In the genomic region with DNA sequence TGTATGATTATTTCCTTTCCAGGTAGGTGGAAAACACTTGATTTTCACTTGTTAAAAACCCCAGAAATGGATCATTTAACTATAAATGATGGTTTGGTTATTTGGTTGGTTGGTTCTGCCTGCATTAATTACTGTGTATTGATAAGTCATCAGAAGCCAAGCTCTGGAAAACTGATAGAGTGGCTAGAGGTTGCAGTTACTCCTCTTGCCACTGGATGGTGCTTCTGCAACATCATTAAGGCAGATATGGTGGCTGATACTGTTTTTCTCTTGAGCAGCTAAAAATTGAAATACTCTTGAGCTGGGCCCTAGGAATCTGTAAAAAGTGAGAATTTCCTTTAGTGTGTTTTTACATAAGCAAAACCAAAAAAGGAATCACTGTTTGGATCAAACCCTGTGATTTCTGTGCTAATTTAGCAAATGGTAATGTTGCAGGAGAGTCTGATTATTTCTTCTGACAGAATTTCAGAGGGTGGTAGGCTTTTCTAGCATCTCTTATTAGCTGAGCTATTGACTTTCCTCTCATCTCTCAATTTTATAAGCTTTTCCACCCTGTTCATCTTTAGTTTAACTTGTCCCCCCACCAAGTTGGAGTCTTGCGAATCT, we compare ENCODE assay signal across 1 cellular context.
TF ChIP-seq lines count a peak whose summit lies in the region.

No MANE protein-coding gene starts in this region.

TF ChIP-seq in GM12878, 131 proteins besides CTCF, POLR2A, EP300 and RAD21:
- TF ChIP-seq SMC3 (IDR thresholded peaks at IDR 0.05; ENCODE audit: borderline replicate concordance, low read length) (peak; percentile 53; the same call in 1 of the 2 replicates), YY1 (IDR thresholded peaks at IDR 0.05; ENCODE audit: low read depth, low read length) (0 out of 2 replicates have a peak, but pooled peaks have one; percentile 40), ESRRA (IDR thresholded peaks at IDR 0.05; ENCODE audit: low read length) (no peak)
- TF ChIP-seq, protein P1, sequence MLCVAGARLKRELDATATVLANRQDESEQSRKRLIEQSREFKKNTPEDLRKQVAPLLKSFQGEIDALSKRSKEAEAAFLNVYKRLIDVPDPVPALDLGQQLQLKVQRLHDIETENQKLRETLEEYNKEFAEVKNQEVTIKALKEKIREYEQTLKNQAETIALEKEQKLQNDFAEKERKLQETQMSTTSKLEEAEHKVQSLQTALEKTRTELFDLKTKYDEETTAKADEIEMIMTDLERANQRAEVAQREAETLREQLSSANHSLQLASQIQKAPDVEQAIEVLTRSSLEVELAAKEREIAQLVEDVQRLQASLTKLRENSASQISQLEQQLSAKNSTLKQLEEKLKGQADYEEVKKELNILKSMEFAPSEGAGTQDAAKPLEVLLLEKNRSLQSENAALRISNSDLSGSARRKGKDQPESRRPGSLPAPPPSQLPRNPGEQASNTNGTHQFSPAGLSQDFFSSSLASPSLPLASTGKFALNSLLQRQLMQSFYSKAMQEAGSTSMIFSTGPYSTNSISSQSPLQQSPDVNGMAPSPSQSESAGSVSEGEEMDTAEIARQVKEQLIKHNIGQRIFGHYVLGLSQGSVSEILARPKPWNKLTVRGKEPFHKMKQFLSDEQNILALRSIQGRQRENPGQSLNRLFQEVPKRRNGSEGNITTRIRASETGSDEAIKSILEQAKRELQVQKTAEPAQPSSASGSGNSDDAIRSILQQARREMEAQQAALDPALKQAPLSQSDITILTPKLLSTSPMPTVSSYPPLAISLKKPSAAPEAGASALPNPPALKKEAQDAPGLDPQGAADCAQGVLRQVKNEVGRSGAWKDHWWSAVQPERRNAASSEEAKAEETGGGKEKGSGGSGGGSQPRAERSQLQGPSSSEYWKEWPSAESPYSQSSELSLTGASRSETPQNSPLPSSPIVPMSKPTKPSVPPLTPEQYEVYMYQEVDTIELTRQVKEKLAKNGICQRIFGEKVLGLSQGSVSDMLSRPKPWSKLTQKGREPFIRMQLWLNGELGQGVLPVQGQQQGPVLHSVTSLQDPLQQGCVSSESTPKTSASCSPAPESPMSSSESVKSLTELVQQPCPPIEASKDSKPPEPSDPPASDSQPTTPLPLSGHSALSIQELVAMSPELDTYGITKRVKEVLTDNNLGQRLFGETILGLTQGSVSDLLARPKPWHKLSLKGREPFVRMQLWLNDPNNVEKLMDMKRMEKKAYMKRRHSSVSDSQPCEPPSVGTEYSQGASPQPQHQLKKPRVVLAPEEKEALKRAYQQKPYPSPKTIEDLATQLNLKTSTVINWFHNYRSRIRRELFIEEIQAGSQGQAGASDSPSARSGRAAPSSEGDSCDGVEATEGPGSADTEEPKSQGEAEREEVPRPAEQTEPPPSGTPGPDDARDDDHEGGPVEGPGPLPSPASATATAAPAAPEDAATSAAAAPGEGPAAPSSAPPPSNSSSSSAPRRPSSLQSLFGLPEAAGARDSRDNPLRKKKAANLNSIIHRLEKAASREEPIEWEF (IDR thresholded peaks at IDR 0.05; ENCODE audit: insufficient replicate concordance, low read depth, low read length), result peak; percentile 30
